ENCODE assay signal across 34 cellular contexts in the genomic region with DNA sequence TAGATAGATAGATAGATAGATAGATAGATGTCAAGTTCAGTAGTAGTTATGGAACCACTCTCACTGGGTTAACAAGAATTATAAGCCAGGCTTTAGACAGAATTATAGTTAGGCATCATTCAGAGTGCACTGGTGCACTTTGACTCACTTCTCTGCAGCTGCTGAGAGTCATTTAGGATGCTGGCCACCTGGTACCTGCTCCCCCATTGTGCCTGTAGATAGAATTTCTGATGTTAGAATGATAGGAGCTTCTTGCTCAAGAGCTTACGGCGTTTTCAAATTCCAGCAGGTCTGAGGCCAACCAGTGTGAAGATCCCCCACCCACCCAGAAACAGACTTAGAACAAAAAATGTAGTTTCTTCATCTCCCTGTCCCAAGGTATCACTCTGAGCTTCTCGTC.
"Had no signal": no experiment of that assay in that cellular context is flagged by ENCODE, and none has a peak within 500 bp of the region (broad histone marks: within the 10 kb centered on the region; RNA-seq: fewer than 3 reads in every experiment).

No MANE protein-coding gene starts in this region.

- DNase-seq: activated B cell treated with CpG ODN at 0.5 μM for 24 hours; activated CD4-positive, alpha-beta T cell treated with anti-CD3 and anti-CD28 coated beads for 48 hours; activated CD4-positive, alpha-beta T cell treated with anti-CD3 and anti-CD28 coated beads, Interleukin-2, amount 50 U/mL, for 1 hour; activated CD4-positive, alpha-beta T cell treated with anti-CD3 and anti-CD28 coated beads, Interleukin-2, amount 50 U/mL, for 48 hours; activated CD8-positive, alpha-beta memory T cell treated with anti-CD3 and anti-CD28 coated beads for 24 hours; activated CD8-positive, alpha-beta T cell treated with anti-CD3 and anti-CD28 coated beads for 36 hours; activated effector memory CD4-positive, alpha-beta T cell treated with Interleukin-2 at 50 U/mL for 16 hours; activated gamma-delta T cell treated with Interleukin-2 at 50 U/mL for 16 hours; activated naive CD4-positive, alpha-beta T cell treated with anti-CD3 and anti-CD28 coated beads, Interleukin-2, amount 50 U/mL, for 16 hours; activated naive CD4-positive, alpha-beta T cell treated with Interleukin-2 at 50 U/mL for 16 hours; activated naive CD8-positive, alpha-beta T cell treated with anti-CD3 and anti-CD28 coated beads, Interleukin-2, amount 50 U/mL, for 24 hours; activated T-cell treated with anti-CD3 and anti-CD28 coated beads, Interleukin-2, amount 50 U/mL, for 4 hours; adrenal gland; amygdala; aorta; body of pancreas; caudate nucleus; cortex of kidney; dermis blood vessel endothelial cell; effector CD4-positive, alpha-beta T cell; effector memory CD8-positive, alpha-beta T cell; erythroblast; foreskin keratinocyte; gastrocnemius medialis; glutamatergic neuron; heart left ventricle; T1000; WERI-Rb-1 had no signal

- H3K4me1 Mint-ChIP-seq: activated T-helper 17 cell treated with anti-CD3 and anti-CD28 coated beads, Interleukin-2, amount 50 U/mL, for 72 hours had no signal

- H3K9me3 Mint-ChIP-seq: activated B cell treated with CpG ODN at 0.5 μM for 24 hours; activated CD8-positive, alpha-beta T cell treated with anti-CD3 and anti-CD28 coated beads for 36 hours; effector memory CD8-positive, alpha-beta T cell had no signal

- ATAC-seq: activated CD4-positive, CD25-positive, alpha-beta regulatory T cell treated with anti-CD3 and anti-CD28 coated beads, Interleukin-2, amount 50 U/mL, for 24 hours; activated CD8-positive, alpha-beta T cell treated with anti-CD3 and anti-CD28 coated beads for 36 hours; activated naive CD8-positive, alpha-beta T cell treated with anti-CD3 and anti-CD28 coated beads, Interleukin-2, amount 50 U/mL, for 24 hours; activated T-cell treated with anti-CD3 and anti-CD28 coated beads, Interleukin-2, amount 50 U/mL, for 4 hours; activated T-helper 17 cell treated with anti-CD3 and anti-CD28 coated beads, Interleukin-2, amount 50 U/mL, for 72 hours; body of pancreas; effector memory CD8-positive, alpha-beta T cell; foreskin keratinocyte; gastrocnemius medialis; heart left ventricle had no signal

- H3K4me1 ChIP-seq: adrenal gland, body of pancreas, esophagus muscularis mucosa, foreskin keratinocyte, gastrocnemius medialis, heart left ventricle had no signal

- H3K4me3 Mint-ChIP-seq: activated B cell treated with CpG ODN at 0.5 μM for 24 hours; activated CD8-positive, alpha-beta T cell treated with anti-CD3 and anti-CD28 coated beads for 36 hours; activated naive CD8-positive, alpha-beta T cell; activated naive CD8-positive, alpha-beta T cell treated with anti-CD3 and anti-CD28 coated beads, Interleukin-2, amount 50 U/mL, for 24 hours; activated T-cell treated with anti-CD3 and anti-CD28 coated beads, Interleukin-2, amount 50 U/mL, for 4 hours; activated T-helper 17 cell treated with anti-CD3 and anti-CD28 coated beads, Interleukin-2, amount 50 U/mL, for 72 hours; effector memory CD8-positive, alpha-beta T cell; T-helper 1 cell treated with Interleukin-12 subunit alpha and Interleukin-12 subunit beta and Interleukin-4 antibody, amounts not matched to agents 30 μg/mL and 1 μg/mL, for 36 hours; T-helper 2 cell treated with Interferon-gamma antibody and Interleukin-4, amounts not matched to agents 5 μg/mL and 100 μg/mL, for 36 hours had no signal

- H3K27me3 ChIP-seq: adrenal gland, body of pancreas, esophagus muscularis mucosa, foreskin keratinocyte, gastrocnemius medialis, heart left ventricle had no signal

- H3K4me3 ChIP-seq: adrenal gland, body of pancreas, esophagus muscularis mucosa, gastrocnemius medialis, heart left ventricle had no signal

- H3K27ac Mint-ChIP-seq: activated B cell treated with CpG ODN at 0.5 μM for 24 hours; activated CD8-positive, alpha-beta T cell treated with anti-CD3 and anti-CD28 coated beads for 36 hours; activated naive CD8-positive, alpha-beta T cell; activated naive CD8-positive, alpha-beta T cell treated with anti-CD3 and anti-CD28 coated beads, Interleukin-2, amount 50 U/mL, for 24 hours; activated T-helper 17 cell treated with anti-CD3 and anti-CD28 coated beads, Interleukin-2, amount 50 U/mL, for 72 hours; T-helper 1 cell treated with Interleukin-12 subunit alpha and Interleukin-12 subunit beta and Interleukin-4 antibody, amounts not matched to agents 30 μg/mL and 1 μg/mL, for 36 hours; T-helper 2 cell treated with Interferon-gamma antibody and Interleukin-4, amounts not matched to agents 5 μg/mL and 100 μg/mL, for 36 hours had no signal

- H3K27me3 Mint-ChIP-seq: activated B cell treated with CpG ODN at 0.5 μM for 24 hours; activated CD8-positive, alpha-beta T cell treated with anti-CD3 and anti-CD28 coated beads for 36 hours; activated naive CD8-positive, alpha-beta T cell; activated T-helper 17 cell treated with anti-CD3 and anti-CD28 coated beads, Interleukin-2, amount 50 U/mL, for 72 hours; effector memory CD8-positive, alpha-beta T cell had no signal

- H3K9me3 ChIP-seq: adrenal gland, body of pancreas, esophagus muscularis mucosa, gastrocnemius medialis, heart left ventricle had no signal

- H3K36me3 ChIP-seq: adrenal gland, esophagus muscularis mucosa, gastrocnemius medialis, heart left ventricle, WERI-Rb-1 had no signal

- H3K27ac ChIP-seq: adrenal gland, body of pancreas, esophagus muscularis mucosa, foreskin keratinocyte, gastrocnemius medialis, heart left ventricle, WERI-Rb-1 had no signal
